8 cellular contexts compared by ENCODE assay signal in genomic region chr6:130019796-130020105, GRCh38. TPM values are rescaled to one million over a fixed set of nuclear protein-coding genes. Genes with fewer than 3 reads are reported as not detected.
DNase-seq lines count a peak whose midpoint lies in the region; ATAC-seq, FAIRE-seq and TF ChIP-seq lines count a peak whose summit lies in the region.

No MANE protein-coding gene starts in this region.

- no peaks in the 10 kb centered on the region for H3K36me3 ChIP-seq in RWPE2 (ENCODE audit: low read depth)

- peak; percentile 2 for DNase-seq in GM12891 (ENCODE audit: insufficient read length, low spot score)
- no peak for DNase-seq in RWPE2 (ENCODE audit: low spot score)
- DNase-seq in fibroblast of the aortic adventitia (ENCODE audit: low read depth) = no peak
- DNase-seq in retinal pigment epithelial cell (ENCODE audit: low read depth) = no peak
- DNase-seq in DMS153 (lab: John Stamatoyannopoulos, UW) = no peak
- DNase-seq in activated CD8-positive, alpha-beta memory T cell treated with anti-CD3 and anti-CD28 coated beads for 24 hours = no peak

- no peak for FAIRE-seq in GM12891 (lab: Jason Lieb, UNC)

- H3K4me1 ChIP-seq in RWPE2 (ENCODE audit: insufficient read depth, poor library complexity, severe bottlenecking) = peaks cover 4% of the 10 kb centered on the region

- TF ChIP-seq POLR2A in GM12891 (IDR thresholded peaks at IDR 0.05; ENCODE audit: low read depth, low read length) = no peak

- ATAC-seq in RWPE2 (ENCODE audit: low read depth) (no peak), GM18868 (IDR thresholded peaks at IDR 0.05; ENCODE audit: unreplicated experiment) (no peak), GM21529 (IDR thresholded peaks at IDR 0.05; ENCODE audit: unreplicated experiment) (no peak)

- H3K4me3 ChIP-seq in RWPE2 (ENCODE audit: severe bottlenecking) (peak overlapping the region; percentile 97), fibroblast of the aortic adventitia (ENCODE audit: low read depth, low read length) (peak overlapping the region; percentile 85), retinal pigment epithelial cell (ENCODE audit: low read length) (peak overlapping the region; percentile 90)

- TF ChIP-seq CTCF in RWPE2 (IDR thresholded peaks at IDR 0.05; ENCODE audit: poor library complexity, severe bottlenecking) (no peak), fibroblast of the aortic adventitia (IDR thresholded peaks at IDR 0.05; ENCODE audit: insufficient read depth, low read length) (no peak), retinal pigment epithelial cell (conservative IDR thresholded peaks at IDR 0.05; ENCODE audit: low read depth, low read length) (no peak)

- peak overlapping the region; percentile 69 for H3K27ac ChIP-seq in RWPE2 (ENCODE audit: poor library complexity, severe bottlenecking)

- no peaks in the 10 kb centered on the region for H3K27me3 ChIP-seq in RWPE2 (ENCODE audit: insufficient read depth, poor library complexity, severe bottlenecking)

- H3K9me3 ChIP-seq in RWPE2 (ENCODE audit: severe bottlenecking) = no peaks in the 10 kb centered on the region

TF ChIP-seq in GM12891, 5 proteins besides CTCF, POLR2A, EP300 and RAD21:
- no peak for TF ChIP-seq SPI1 (IDR thresholded peaks at IDR 0.05; ENCODE audit: low read depth, low read length)

RNA-seq across cellular contexts. Expression of gene L3MBTL3, which starts 1.4 kb away (rescaled TPM):
- 4.6 TPM for polyA plus RNA-seq in GM12891 (2012; ENCODE audit: low read depth, missing spikeins)
- total RNA-seq in fibroblast of the aortic adventitia (ENCODE audit: low replicate concordance) = 9.8 and 16.4 TPM in 2 replicates
